Comparison of ENCODE assay signal across 26 cellular contexts in genomic region chr7:53800746-53801145, GRCh38.
"Had no signal": no experiment of that assay in that cellular context is flagged by ENCODE, and none has a peak within 500 bp of the region (broad histone marks: within the 10 kb centered on the region; RNA-seq: fewer than 3 reads in every experiment).

No MANE protein-coding gene starts in this region.

- H3K36me3 Mint-ChIP-seq: activated CD8-positive, alpha-beta memory T cell treated with anti-CD3 and anti-CD28 coated beads, Interleukin-2, amount 10 ng/mL, durations not matched to agents 7 days and 5 days; activated naive CD4-positive, alpha-beta T cell treated with anti-CD3 and anti-CD28 coated beads, Interleukin-2, amount 10 ng/mL, durations not matched to agents 7 days and 5 days had no signal

- H3K9me3 Mint-ChIP-seq: nephron had no signal

- H3K4me1 ChIP-seq: body of pancreas, prostate gland had no signal

- H3K79me2 ChIP-seq: hepatocyte had no signal

- H2AFZ ChIP-seq: hepatocyte had no signal

- H3K27ac ChIP-seq: body of pancreas, hepatocyte, neutrophil, ovary, prostate gland had no signal

- H3K4me1 Mint-ChIP-seq: activated CD4-positive, alpha-beta memory T cell treated with anti-CD3 and anti-CD28 coated beads, Interleukin-2, amount 10 ng/mL, durations not matched to agents 7 days and 5 days; activated CD8-positive, alpha-beta memory T cell treated with anti-CD3 and anti-CD28 coated beads, Interleukin-2, amount 10 ng/mL, durations not matched to agents 7 days and 5 days; activated naive CD4-positive, alpha-beta T cell treated with anti-CD3 and anti-CD28 coated beads, Interleukin-2, amount 10 ng/mL, durations not matched to agents 7 days and 5 days; nephron; T-helper 17 cell had no signal

- H3K4me3 Mint-ChIP-seq: activated CD4-positive, alpha-beta memory T cell treated with anti-CD3 and anti-CD28 coated beads, Interleukin-2, amount 10 ng/mL, durations not matched to agents 7 days and 5 days; activated CD8-positive, alpha-beta memory T cell treated with anti-CD3 and anti-CD28 coated beads, Interleukin-2, amount 10 ng/mL, durations not matched to agents 7 days and 5 days; activated naive CD4-positive, alpha-beta T cell treated with anti-CD3 and anti-CD28 coated beads, Interleukin-2, amount 10 ng/mL, durations not matched to agents 7 days and 5 days; dendritic cell treated with granulocyte-macrophage colony-stimulating factor and Interleukin-4, amounts not matched to agents 40 ng/mL and 50 ng/mL, for 4 days; nephron; T-helper 17 cell had no signal

- H3K27me3 ChIP-seq: body of pancreas, hepatocyte, neutrophil, ovary had no signal

- H3K27me3 Mint-ChIP-seq: activated CD4-positive, alpha-beta memory T cell treated with anti-CD3 and anti-CD28 coated beads, Interleukin-2, amount 10 ng/mL, durations not matched to agents 7 days and 5 days; activated CD8-positive, alpha-beta memory T cell treated with anti-CD3 and anti-CD28 coated beads, Interleukin-2, amount 10 ng/mL, durations not matched to agents 7 days and 5 days; activated naive CD4-positive, alpha-beta T cell treated with anti-CD3 and anti-CD28 coated beads, Interleukin-2, amount 10 ng/mL, durations not matched to agents 7 days and 5 days; dendritic cell treated with granulocyte-macrophage colony-stimulating factor and Interleukin-4, amounts not matched to agents 40 ng/mL and 50 ng/mL, for 4 days; T-helper 17 cell had no signal

- DNase-seq: activated CD4-positive, alpha-beta memory T cell treated with anti-CD3 and anti-CD28 coated beads, Interleukin-2, amount 10 ng/mL, durations not matched to agents 7 days and 5 days; activated CD4-positive, alpha-beta T cell treated with anti-CD3 and anti-CD28 coated beads for 48 hours; activated CD8-positive, alpha-beta memory T cell treated with anti-CD3 and anti-CD28 coated beads, Interleukin-2, amount 10 ng/mL, durations not matched to agents 7 days and 5 days; activated effector memory CD4-positive, alpha-beta T cell treated with anti-CD3 and anti-CD28 coated beads, Interleukin-2, amount 50 U/mL, for 16 hours; activated naive CD4-positive, alpha-beta T cell treated with anti-CD3 and anti-CD28 coated beads, Interleukin-2, amount 10 ng/mL, durations not matched to agents 7 days and 5 days; activated T-cell treated with anti-CD3 and anti-CD28 coated beads for 4 hours; amygdala; body of pancreas; effector CD4-positive, alpha-beta T cell; erythroblast; glutamatergic neuron; left ventricle myocardium superior; mammary epithelial cell; ovary; right cardiac atrium; stimulated activated CD4-positive, alpha-beta T cell treated with anti-CD3 and anti-CD28 coated beads, Interleukin-12 subunit alpha, Interleukin-12 subunit beta, amount 100 ng/mL, for 4 hours; stimulated activated CD4-positive, alpha-beta T cell treated with anti-CD3 and anti-CD28 coated beads, Interleukin-4, amount 100 ng/mL, for 4 hours; stimulated activated naive CD8-positive, alpha-beta T cell treated with anti-CD3 and anti-CD28 coated beads, Interleukin-15, Interleukin-2, amounts not matched to agents 100 U/mL and 50 U/mL, for 24 hours; T-helper 17 cell had no signal

- FAIRE-seq: endometrium, frontal cortex had no signal

- H3K4me2 ChIP-seq: hepatocyte had no signal

- ATAC-seq: activated CD8-positive, alpha-beta memory T cell treated with anti-CD3 and anti-CD28 coated beads, Interleukin-2, amount 10 ng/mL, durations not matched to agents 7 days and 5 days; body of pancreas; left ventricle myocardium superior; right cardiac atrium; stimulated activated naive CD8-positive, alpha-beta T cell treated with anti-CD3 and anti-CD28 coated beads, Interleukin-15, Interleukin-2, amounts not matched to agents 100 U/mL and 50 U/mL, for 24 hours; T-helper 17 cell had no signal

- H3K4me3 ChIP-seq: body of pancreas, hepatocyte, ovary, prostate gland had no signal

- H3K27ac Mint-ChIP-seq: activated CD4-positive, alpha-beta memory T cell treated with anti-CD3 and anti-CD28 coated beads, Interleukin-2, amount 10 ng/mL, durations not matched to agents 7 days and 5 days; activated CD8-positive, alpha-beta memory T cell treated with anti-CD3 and anti-CD28 coated beads, Interleukin-2, amount 10 ng/mL, durations not matched to agents 7 days and 5 days; activated naive CD4-positive, alpha-beta T cell treated with anti-CD3 and anti-CD28 coated beads, Interleukin-2, amount 10 ng/mL, durations not matched to agents 7 days and 5 days; dendritic cell treated with granulocyte-macrophage colony-stimulating factor and Interleukin-4, amounts not matched to agents 40 ng/mL and 50 ng/mL, for 4 days; nephron; T-helper 17 cell had no signal

- H3K9me3 ChIP-seq: body of pancreas, neutrophil, ovary, prostate gland had no signal

- H3K36me3 ChIP-seq: neutrophil, ovary, prostate gland had no signal
